In genomic region chrX:155028192-155028591, GRCh38 we compare ENCODE assay signal across 1 cellular context.
TF ChIP-seq lines count a peak whose summit lies in the region.

No MANE protein-coding gene starts in this region.

TF ChIP-seq in H1, 55 proteins besides CTCF, POLR2A, EP300 and RAD21:
- no peak for TF ChIP-seq BCL11A (IDR thresholded peaks at IDR 0.05; ENCODE audit: low read depth in 2 of 2, low read length in 2 of 2)
- no peak for TF ChIP-seq ATF2 (IDR thresholded peaks at IDR 0.05; ENCODE audit: low read length)
- TF ChIP-seq E2F6 (IDR thresholded peaks at IDR 0.05) = no peak
- TF ChIP-seq KDM4A (IDR thresholded peaks at IDR 0.05; ENCODE audit: low read depth, low read length, severe bottlenecking) = no peak
- no peak for TF ChIP-seq CEBPB (IDR thresholded peaks at IDR 0.05; ENCODE audit: low read depth, low read length)
- no peak for TF ChIP-seq HDAC2 (IDR thresholded peaks at IDR 0.05; ENCODE audit: borderline replicate concordance in 1 of 2, low read depth in 2 of 2, low read length in 2 of 2)
